In the genomic region with DNA sequence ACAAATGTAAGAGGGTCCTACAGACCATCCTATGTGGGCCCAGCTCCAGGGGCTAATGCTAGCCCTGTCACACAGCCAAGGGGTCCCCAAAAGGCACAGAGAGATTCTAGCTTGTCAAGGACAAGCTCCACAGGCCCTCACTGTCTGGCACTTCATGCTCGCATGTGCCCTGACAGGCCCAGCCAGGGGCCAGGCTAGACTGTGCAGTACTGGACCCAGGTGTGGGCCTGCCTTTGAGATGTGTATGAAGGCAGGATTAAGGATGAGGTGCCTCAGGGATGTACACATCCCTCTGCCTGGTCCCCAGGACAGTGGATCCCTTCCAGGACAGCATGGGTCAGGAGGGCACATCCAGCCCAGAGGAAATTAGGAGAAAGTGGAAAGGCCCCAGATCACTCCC, we compare ENCODE assay signal across 13 cellular contexts. TPM values are rescaled to one million over a fixed set of nuclear protein-coding genes. Genes with fewer than 3 reads are reported as not detected.
"Had no signal": no experiment of that assay in that cellular context is flagged by ENCODE, and none has a peak within 500 bp of the region (broad histone marks: within the 10 kb centered on the region; RNA-seq: fewer than 3 reads in every experiment).

No MANE protein-coding gene starts in this region.

- H3K4me3 Mint-ChIP-seq: activated CD4-positive, alpha-beta T cell treated with anti-CD3 and anti-CD28 coated beads, Interleukin-2, amount 10 ng/mL, durations not matched to agents 7 days and 5 days; activated naive CD4-positive, alpha-beta T cell treated with anti-CD3 and anti-CD28 coated beads, Interleukin-2, amount 10 ng/mL, durations not matched to agents 7 days and 5 days; activated T-cell treated with anti-CD3 and anti-CD28 coated beads, Interleukin-2, amount 50 U/mL, for 4 hours; natural killer cell; T-helper 1 cell treated with Interleukin-12 subunit alpha and Interleukin-12 subunit beta and Interleukin-4 antibody, amounts not matched to agents 30 μg/mL and 1 μg/mL, for 36 hours had no signal

- H3K27ac ChIP-seq: ascending aorta, foreskin keratinocyte had no signal

- H3K4me3 ChIP-seq: ascending aorta had no signal

- H3K36me3 ChIP-seq: ascending aorta had no signal

- H3K9me3 Mint-ChIP-seq: activated CD4-positive, alpha-beta T cell treated with anti-CD3 and anti-CD28 coated beads, Interleukin-2, amount 10 ng/mL, durations not matched to agents 7 days and 5 days; activated naive CD4-positive, alpha-beta T cell treated with anti-CD3 and anti-CD28 coated beads, Interleukin-2, amount 10 ng/mL, durations not matched to agents 7 days and 5 days; activated T-cell treated with anti-CD3 and anti-CD28 coated beads, Interleukin-2, amount 50 U/mL, for 4 hours; natural killer cell; T-helper 1 cell treated with Interleukin-12 subunit alpha and Interleukin-12 subunit beta and Interleukin-4 antibody, amounts not matched to agents 30 μg/mL and 1 μg/mL, for 36 hours had no signal

- H3K4me1 ChIP-seq: foreskin keratinocyte had no signal

- DNase-seq: activated CD4-positive, alpha-beta T cell treated with anti-CD3 and anti-CD28 coated beads, Interleukin-2, amount 10 ng/mL, durations not matched to agents 7 days and 5 days; activated CD8-positive, alpha-beta memory T cell treated with anti-CD3 and anti-CD28 coated beads, Interleukin-2, amount 50 U/mL, for 4 hours; activated effector memory CD4-positive, alpha-beta T cell treated with Interleukin-2 at 50 U/mL for 16 hours; activated naive CD4-positive, alpha-beta T cell treated with anti-CD3 and anti-CD28 coated beads, Interleukin-2, amount 10 ng/mL, durations not matched to agents 7 days and 5 days; activated T-cell treated with anti-CD3 and anti-CD28 coated beads, Interleukin-2, amount 50 U/mL, for 4 hours; cortex of kidney; effector CD8-positive, alpha-beta T cell; foreskin keratinocyte; natural killer cell; stimulated activated naive CD4-positive, alpha-beta T cell had no signal

- H3K36me3 Mint-ChIP-seq: activated naive CD4-positive, alpha-beta T cell treated with anti-CD3 and anti-CD28 coated beads, Interleukin-2, amount 10 ng/mL, durations not matched to agents 7 days and 5 days; natural killer cell had no signal

- ATAC-seq: activated CD4-positive, CD25-positive, alpha-beta regulatory T cell treated with anti-CD3 and anti-CD28 coated beads, Interleukin-2, amount 50 U/mL, for 24 hours; activated T-cell treated with anti-CD3 and anti-CD28 coated beads, Interleukin-2, amount 50 U/mL, for 4 hours; foreskin keratinocyte; natural killer cell had no signal

- H3K27ac Mint-ChIP-seq: activated CD4-positive, alpha-beta T cell treated with anti-CD3 and anti-CD28 coated beads, Interleukin-2, amount 10 ng/mL, durations not matched to agents 7 days and 5 days; activated naive CD4-positive, alpha-beta T cell treated with anti-CD3 and anti-CD28 coated beads, Interleukin-2, amount 10 ng/mL, durations not matched to agents 7 days and 5 days; T-helper 1 cell treated with Interleukin-12 subunit alpha and Interleukin-12 subunit beta and Interleukin-4 antibody, amounts not matched to agents 30 μg/mL and 1 μg/mL, for 36 hours had no signal

- H3K27me3 ChIP-seq: ascending aorta, foreskin keratinocyte had no signal

- H3K9me3 ChIP-seq: ascending aorta had no signal

RNA-seq across cellular contexts. Expression of gene VWF, which starts 57.8 kb away (rescaled TPM):
- total RNA-seq: activated CD4-positive, alpha-beta T cell treated with anti-CD3 and anti-CD28 coated beads, Interleukin-2, amount 10 ng/mL, durations not matched to agents 7 days and 5 days; foreskin keratinocyte had no signal
